Comparison of ENCODE assay signal across 1 cellular context in the genomic region with DNA sequence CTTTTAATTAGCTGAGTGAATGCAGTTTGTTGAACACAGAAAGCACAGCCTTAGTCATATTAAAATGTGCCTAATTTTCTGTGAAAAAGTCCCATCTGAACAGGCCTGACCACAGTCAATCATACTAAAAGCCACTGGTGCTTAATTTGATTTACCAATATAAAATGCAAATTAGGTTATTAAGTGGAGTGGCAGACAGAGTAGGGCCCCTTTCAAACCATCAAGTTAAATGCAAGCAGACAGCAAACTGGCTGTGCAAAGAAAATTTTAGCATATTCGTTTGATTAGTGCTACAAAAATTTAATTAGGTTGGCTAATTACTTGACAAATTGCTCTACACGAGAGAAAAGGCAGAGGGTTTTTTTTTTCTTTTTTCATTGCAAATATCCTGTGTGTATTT.
TF ChIP-seq lines count a peak whose summit lies in the region.

No MANE protein-coding gene starts in this region.

TF ChIP-seq in SK-N-SH, 30 proteins besides CTCF, POLR2A, EP300 and RAD21 (continued from another document):
- TF ChIP-seq EZH2phosphoT487 (IDR thresholded peaks at IDR 0.05; ENCODE audit: borderline replicate concordance, low read depth) (no peak), NFIC (IDR thresholded peaks at IDR 0.05; ENCODE audit: borderline replicate concordance) (no peak), CHD2 (IDR thresholded peaks at IDR 0.05; ENCODE audit: low read length, partially characterized antibody) (no peak), RCOR1 (IDR thresholded peaks at IDR 0.05; ENCODE audit: low read length) (peak; percentile 60; the same call in 1 of the 2 replicates), POLR2AphosphoS5 (IDR thresholded peaks at IDR 0.05; ENCODE audit: low read depth, low read length) (0 out of 2 replicates have a peak, but pooled peaks have one; percentile 35), JUND (IDR thresholded peaks at IDR 0.05) (no peak), MXI1 (IDR thresholded peaks at IDR 0.05; ENCODE audit: low read depth, low read length) (peak; percentile 32; the same call in 1 of the 2 replicates), RFX5 (IDR thresholded peaks at IDR 0.05; ENCODE audit: low read length) (no peak), GABPA (IDR thresholded peaks at IDR 0.05; ENCODE audit: low read depth) (no peak), YY1 (IDR thresholded peaks at IDR 0.05; ENCODE audit: low read depth) (no peak), TCF12 (IDR thresholded peaks at IDR 0.05) (no peak; the same call in 1 of the 2 replicates), ELF1 (IDR thresholded peaks at IDR 0.05) (no peak), REST (IDR thresholded peaks at IDR 0.05; ENCODE audit: low read depth, low read length) (no peak)
- TF ChIP-seq, protein P1, sequence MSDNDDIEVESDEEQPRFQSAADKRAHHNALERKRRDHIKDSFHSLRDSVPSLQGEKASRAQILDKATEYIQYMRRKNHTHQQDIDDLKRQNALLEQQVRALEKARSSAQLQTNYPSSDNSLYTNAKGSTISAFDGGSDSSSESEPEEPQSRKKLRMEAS (IDR thresholded peaks at IDR 0.05; ENCODE audit: low read depth), result no peak
- TF ChIP-seq, protein P2, sequence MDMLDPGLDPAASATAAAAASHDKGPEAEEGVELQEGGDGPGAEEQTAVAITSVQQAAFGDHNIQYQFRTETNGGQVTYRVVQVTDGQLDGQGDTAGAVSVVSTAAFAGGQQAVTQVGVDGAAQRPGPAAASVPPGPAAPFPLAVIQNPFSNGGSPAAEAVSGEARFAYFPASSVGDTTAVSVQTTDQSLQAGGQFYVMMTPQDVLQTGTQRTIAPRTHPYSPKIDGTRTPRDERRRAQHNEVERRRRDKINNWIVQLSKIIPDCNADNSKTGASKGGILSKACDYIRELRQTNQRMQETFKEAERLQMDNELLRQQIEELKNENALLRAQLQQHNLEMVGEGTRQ (IDR thresholded peaks at IDR 0.05; ENCODE audit: borderline replicate concordance, low read depth, low read length), result no peak
